ENCODE assay signal across 2 cellular contexts in the genomic region with DNA sequence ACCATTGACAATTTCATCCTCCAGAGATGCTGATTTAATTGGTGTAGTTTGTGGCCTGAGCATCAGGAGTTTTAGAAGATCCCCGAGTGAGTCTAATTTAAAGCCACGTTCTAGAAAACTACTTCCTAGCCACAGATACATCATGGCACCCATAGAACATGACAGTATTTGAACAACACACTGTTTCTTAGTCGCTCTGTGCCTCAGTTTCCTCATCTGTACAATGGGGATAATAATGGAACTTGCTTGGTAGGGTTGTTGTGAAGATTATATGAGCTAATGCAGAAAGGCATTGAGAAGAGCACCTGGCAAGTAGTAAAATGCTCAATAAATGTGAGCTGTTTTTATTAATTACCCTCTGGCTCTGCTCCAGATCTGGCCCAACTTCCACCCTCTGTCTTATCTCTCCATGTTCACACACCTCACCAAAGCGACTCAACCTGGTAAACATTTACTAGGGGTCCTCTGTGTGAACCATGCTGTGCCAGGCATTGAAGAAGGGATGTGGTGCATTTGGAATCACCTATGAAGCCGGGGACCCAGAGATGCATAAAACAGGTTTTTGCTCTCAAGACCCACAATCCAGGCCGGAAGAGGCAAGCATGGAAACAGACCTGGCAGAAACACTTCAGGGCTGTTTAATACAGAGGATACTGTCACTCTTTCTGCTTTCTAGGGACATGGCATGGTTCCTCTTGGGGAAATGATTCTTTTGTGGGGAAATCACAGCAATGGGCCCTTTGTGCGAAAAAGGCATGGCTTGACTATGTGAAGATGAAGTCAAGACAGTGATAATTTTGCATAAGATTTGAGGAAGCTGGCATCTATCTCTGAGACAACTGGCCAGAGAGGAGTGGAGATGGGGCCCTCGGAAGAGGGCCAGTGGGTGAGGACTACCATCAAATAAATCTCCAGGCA.
A peak's percentile ranks its signal among the peaks of the same experiment; 100 is the strongest.
TF ChIP-seq lines count a peak whose summit lies in the region.

No MANE protein-coding gene starts in this region.

TF ChIP-seq in HepG2, 621 proteins besides CTCF, POLR2A, EP300 and RAD21 (continues in another document):
- TF ChIP-seq, protein P1, sequence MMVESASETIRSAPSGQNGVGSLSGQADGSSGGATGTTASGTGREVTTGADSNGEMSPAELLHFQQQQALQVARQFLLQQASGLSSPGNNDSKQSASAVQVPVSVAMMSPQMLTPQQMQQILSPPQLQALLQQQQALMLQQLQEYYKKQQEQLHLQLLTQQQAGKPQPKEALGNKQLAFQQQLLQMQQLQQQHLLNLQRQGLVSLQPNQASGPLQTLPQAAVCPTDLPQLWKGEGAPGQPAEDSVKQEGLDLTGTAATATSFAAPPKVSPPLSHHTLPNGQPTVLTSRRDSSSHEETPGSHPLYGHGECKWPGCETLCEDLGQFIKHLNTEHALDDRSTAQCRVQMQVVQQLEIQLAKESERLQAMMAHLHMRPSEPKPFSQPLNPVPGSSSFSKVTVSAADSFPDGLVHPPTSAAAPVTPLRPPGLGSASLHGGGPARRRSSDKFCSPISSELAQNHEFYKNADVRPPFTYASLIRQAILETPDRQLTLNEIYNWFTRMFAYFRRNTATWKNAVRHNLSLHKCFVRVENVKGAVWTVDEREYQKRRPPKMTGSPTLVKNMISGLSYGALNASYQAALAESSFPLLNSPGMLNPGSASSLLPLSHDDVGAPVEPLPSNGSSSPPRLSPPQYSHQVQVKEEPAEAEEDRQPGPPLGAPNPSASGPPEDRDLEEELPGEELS (CRISPR knock-in tag; IDR thresholded peaks at IDR 0.05), result 0 out of 2 replicates have a peak, but pooled peaks have one; percentile 9
- TF ChIP-seq NFRKB (IDR thresholded peaks at IDR 0.05) (no peak), NFIC (IDR thresholded peaks at IDR 0.05; ENCODE audit: low read length) (0 out of 2 replicates have a peak, but pooled peaks have one; percentile 9), ZNF629 (CRISPR knock-in tag; conservative IDR thresholded peaks at IDR 0.05) (peak; percentile 95), HDAC2 (CRISPR knock-in tag; IDR thresholded peaks at IDR 0.05) (no peak; the same call in 1 of the 2 replicates), ZNF577 (CRISPR knock-in tag; IDR thresholded peaks at IDR 0.05; ENCODE audit: borderline replicate concordance, low read depth) (no peak), NR1H2 (CRISPR knock-in tag; IDR thresholded peaks at IDR 0.05; ENCODE audit: borderline replicate concordance, low read depth) (no peak), U2AF2 (IDR thresholded peaks at IDR 0.05; ENCODE audit: low read depth, low read length) (no peak), KLF15 (CRISPR knock-in tag; IDR thresholded peaks at IDR 0.05; ENCODE audit: borderline replicate concordance) (no peak), ZNF569 (CRISPR knock-in tag; IDR thresholded peaks at IDR 0.05; ENCODE audit: borderline replicate concordance) (no peak)
- TF ChIP-seq, protein P2, sequence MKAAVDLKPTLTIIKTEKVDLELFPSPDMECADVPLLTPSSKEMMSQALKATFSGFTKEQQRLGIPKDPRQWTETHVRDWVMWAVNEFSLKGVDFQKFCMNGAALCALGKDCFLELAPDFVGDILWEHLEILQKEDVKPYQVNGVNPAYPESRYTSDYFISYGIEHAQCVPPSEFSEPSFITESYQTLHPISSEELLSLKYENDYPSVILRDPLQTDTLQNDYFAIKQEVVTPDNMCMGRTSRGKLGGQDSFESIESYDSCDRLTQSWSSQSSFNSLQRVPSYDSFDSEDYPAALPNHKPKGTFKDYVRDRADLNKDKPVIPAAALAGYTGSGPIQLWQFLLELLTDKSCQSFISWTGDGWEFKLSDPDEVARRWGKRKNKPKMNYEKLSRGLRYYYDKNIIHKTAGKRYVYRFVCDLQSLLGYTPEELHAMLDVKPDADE (CRISPR knock-in tag; IDR thresholded peaks at IDR 0.05), result no peak
- TF ChIP-seq, protein P3, sequence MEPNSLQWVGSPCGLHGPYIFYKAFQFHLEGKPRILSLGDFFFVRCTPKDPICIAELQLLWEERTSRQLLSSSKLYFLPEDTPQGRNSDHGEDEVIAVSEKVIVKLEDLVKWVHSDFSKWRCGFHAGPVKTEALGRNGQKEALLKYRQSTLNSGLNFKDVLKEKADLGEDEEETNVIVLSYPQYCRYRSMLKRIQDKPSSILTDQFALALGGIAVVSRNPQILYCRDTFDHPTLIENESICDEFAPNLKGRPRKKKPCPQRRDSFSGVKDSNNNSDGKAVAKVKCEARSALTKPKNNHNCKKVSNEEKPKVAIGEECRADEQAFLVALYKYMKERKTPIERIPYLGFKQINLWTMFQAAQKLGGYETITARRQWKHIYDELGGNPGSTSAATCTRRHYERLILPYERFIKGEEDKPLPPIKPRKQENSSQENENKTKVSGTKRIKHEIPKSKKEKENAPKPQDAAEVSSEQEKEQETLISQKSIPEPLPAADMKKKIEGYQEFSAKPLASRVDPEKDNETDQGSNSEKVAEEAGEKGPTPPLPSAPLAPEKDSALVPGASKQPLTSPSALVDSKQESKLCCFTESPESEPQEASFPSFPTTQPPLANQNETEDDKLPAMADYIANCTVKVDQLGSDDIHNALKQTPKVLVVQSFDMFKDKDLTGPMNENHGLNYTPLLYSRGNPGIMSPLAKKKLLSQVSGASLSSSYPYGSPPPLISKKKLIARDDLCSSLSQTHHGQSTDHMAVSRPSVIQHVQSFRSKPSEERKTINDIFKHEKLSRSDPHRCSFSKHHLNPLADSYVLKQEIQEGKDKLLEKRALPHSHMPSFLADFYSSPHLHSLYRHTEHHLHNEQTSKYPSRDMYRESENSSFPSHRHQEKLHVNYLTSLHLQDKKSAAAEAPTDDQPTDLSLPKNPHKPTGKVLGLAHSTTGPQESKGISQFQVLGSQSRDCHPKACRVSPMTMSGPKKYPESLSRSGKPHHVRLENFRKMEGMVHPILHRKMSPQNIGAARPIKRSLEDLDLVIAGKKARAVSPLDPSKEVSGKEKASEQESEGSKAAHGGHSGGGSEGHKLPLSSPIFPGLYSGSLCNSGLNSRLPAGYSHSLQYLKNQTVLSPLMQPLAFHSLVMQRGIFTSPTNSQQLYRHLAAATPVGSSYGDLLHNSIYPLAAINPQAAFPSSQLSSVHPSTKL (CRISPR knock-in tag; IDR thresholded peaks at IDR 0.05), result 0 out of 2 replicates have a peak, but pooled peaks have one; percentile 12
- TF ChIP-seq, protein P4, sequence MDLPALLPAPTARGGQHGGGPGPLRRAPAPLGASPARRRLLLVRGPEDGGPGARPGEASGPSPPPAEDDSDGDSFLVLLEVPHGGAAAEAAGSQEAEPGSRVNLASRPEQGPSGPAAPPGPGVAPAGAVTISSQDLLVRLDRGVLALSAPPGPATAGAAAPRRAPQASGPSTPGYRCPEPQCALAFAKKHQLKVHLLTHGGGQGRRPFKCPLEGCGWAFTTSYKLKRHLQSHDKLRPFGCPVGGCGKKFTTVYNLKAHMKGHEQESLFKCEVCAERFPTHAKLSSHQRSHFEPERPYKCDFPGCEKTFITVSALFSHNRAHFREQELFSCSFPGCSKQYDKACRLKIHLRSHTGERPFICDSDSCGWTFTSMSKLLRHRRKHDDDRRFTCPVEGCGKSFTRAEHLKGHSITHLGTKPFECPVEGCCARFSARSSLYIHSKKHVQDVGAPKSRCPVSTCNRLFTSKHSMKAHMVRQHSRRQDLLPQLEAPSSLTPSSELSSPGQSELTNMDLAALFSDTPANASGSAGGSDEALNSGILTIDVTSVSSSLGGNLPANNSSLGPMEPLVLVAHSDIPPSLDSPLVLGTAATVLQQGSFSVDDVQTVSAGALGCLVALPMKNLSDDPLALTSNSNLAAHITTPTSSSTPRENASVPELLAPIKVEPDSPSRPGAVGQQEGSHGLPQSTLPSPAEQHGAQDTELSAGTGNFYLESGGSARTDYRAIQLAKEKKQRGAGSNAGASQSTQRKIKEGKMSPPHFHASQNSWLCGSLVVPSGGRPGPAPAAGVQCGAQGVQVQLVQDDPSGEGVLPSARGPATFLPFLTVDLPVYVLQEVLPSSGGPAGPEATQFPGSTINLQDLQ (CRISPR knock-in tag; IDR thresholded peaks at IDR 0.05), result no peak
- TF ChIP-seq, protein P5, sequence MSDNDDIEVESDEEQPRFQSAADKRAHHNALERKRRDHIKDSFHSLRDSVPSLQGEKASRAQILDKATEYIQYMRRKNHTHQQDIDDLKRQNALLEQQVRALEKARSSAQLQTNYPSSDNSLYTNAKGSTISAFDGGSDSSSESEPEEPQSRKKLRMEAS (IDR thresholded peaks at IDR 0.05), result peak; percentile 12; the same call in 1 of the 2 replicates

TF ChIP-seq in SK-N-SH treated with all-trans-retinoic acid at 6 μM for 48 hours, 23 proteins besides CTCF, POLR2A, EP300 and RAD21:
- TF ChIP-seq ZNF70 (CRISPR knock-in tag; IDR thresholded peaks at IDR 0.05) (no peak), ZFP3 (CRISPR knock-in tag; IDR thresholded peaks at IDR 0.05) (no peak), TCF4 (CRISPR knock-in tag; IDR thresholded peaks at IDR 0.05; ENCODE audit: borderline replicate concordance) (no peak), CSDC2 (CRISPR knock-in tag; IDR thresholded peaks at IDR 0.05) (no peak), ISL1 (CRISPR knock-in tag; IDR thresholded peaks at IDR 0.05) (no peak), PPARA (CRISPR knock-in tag; IDR thresholded peaks at IDR 0.05; ENCODE audit: borderline replicate concordance) (no peak), ARNTL (CRISPR knock-in tag; IDR thresholded peaks at IDR 0.05; ENCODE audit: borderline replicate concordance, low read depth) (no peak), BACH2 (CRISPR knock-in tag; IDR thresholded peaks at IDR 0.05; ENCODE audit: borderline replicate concordance) (no peak), TOX (CRISPR knock-in tag; IDR thresholded peaks at IDR 0.05; ENCODE audit: borderline replicate concordance) (no peak), RARB (CRISPR knock-in tag; IDR thresholded peaks at IDR 0.05) (no peak)
- TF ChIP-seq, protein P6, sequence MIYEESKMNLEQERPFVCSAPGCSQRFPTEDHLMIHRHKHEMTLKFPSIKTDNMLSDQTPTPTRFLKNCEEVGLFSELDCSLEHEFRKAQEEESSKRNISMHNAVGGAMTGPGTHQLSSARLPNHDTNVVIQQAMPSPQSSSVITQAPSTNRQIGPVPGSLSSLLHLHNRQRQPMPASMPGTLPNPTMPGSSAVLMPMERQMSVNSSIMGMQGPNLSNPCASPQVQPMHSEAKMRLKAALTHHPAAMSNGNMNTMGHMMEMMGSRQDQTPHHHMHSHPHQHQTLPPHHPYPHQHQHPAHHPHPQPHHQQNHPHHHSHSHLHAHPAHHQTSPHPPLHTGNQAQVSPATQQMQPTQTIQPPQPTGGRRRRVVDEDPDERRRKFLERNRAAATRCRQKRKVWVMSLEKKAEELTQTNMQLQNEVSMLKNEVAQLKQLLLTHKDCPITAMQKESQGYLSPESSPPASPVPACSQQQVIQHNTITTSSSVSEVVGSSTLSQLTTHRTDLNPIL (CRISPR knock-in tag; IDR thresholded peaks at IDR 0.05; ENCODE audit: low read depth), result no peak
TF ChIP-seq in SK-N-SH treated with all-trans-retinoic acid at 6 μM for 48 hours: peak in this region for 0.
